8 cellular contexts compared by ENCODE assay signal in the genomic region with DNA sequence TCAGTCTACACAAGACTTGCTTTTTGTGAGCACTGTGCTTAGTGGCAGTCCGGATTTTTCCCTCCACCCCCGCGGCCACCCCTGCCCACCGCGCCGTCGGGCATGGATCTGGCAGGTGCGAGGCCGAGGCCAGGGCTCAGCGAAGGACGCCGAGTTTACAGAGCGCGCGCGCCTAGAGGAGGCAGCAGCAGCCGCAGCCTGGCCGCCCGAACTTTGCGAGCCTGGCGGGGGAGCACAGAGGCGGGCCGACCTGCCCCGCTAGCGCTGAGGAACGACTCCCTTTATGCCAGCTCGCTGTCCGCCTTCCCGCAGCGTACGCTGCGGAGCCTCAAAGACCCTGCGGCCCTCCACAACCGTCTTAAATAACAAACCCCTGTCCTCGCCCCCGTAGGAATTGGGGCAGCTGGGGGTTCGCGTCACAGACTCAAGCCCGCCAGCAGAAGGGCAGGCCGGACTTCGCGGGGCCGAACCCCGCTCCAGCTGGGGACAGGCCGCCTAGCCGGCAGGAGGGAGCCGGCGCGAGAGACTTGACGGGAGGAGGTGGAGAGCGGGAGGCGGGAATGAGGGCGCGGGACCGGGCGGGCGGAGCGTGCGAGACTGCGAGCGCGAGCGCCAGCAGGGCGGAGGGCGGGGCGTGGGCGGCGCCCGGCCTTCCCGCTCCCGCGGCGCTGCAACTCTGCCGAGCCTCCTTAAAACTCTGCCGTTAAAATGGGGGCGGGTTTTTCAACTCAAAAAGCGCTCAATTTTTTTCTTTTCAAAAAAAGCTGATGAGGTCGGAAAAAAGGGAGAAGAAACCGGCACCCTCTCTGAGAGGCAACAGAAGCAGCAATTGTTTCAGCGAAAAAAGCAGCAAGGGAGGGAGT. TPM values are rescaled to one million over a fixed set of nuclear protein-coding genes. Genes with fewer than 3 reads are reported as not detected.
DNase-seq lines count a peak whose midpoint lies in the region; TF ChIP-seq lines count a peak whose summit lies in the region.

No MANE protein-coding gene starts in this region.

- no peaks in the 10 kb centered on the region for H3K9me3 ChIP-seq in endodermal cell (ENCODE audit: control insufficient read depth, low read length)

- peaks cover 91% of the 10 kb centered on the region for H3K27me3 ChIP-seq in endodermal cell (ENCODE audit: control insufficient read depth, insufficient read depth, low read length, poor library complexity, severe bottlenecking)

- DNase-seq in CMK (ENCODE audit: low read depth) (peak; percentile 77), GM20000 (ENCODE audit: low spot score) (peak; percentile 93), HT1080 (ENCODE audit: low read depth) (peak; percentile 90), endodermal cell (peak; percentile 94), midbrain (lab: John Stamatoyannopoulos, UW) (peak; percentile 86)
- DNase-seq in NK-92 treated with Interleukin-12 subunit alpha and Interleukin-12 subunit beta, amount 100 ng/mL, for 24 hours (lab: John Stamatoyannopoulos, UW): peak; percentile 85
- DNase-seq in activated CD8-positive, alpha-beta memory T cell treated with anti-CD3 and anti-CD28 coated beads, Interleukin-2, amount 50 U/mL, for 24 hours (ENCODE audit: extremely low read depth): peak; percentile 52
- DNase-seq in stimulated activated CD8-positive, alpha-beta memory T cell treated with anti-CD3 and anti-CD28 coated beads, Interleukin-15, amount 100 ng/mL, for 48 hours (ENCODE audit: low read depth in 2 of 2): peak; percentile 72 to 80

- no peaks in the 10 kb centered on the region for H3K9me3 Mint-ChIP-seq in endodermal cell

- peaks cover 11% of the 10 kb centered on the region for H3K4me1 Mint-ChIP-seq in endodermal cell

- H3K27me3 Mint-ChIP-seq in endodermal cell (ENCODE audit: insufficient read depth): peaks cover 87% of the 10 kb centered on the region

- no peaks in the 10 kb centered on the region for H3K36me3 ChIP-seq in endodermal cell (ENCODE audit: control insufficient read depth, insufficient read depth, low read length)

- no peak overlapping the region for H3K27ac ChIP-seq in endodermal cell (ENCODE audit: low read depth, low read length)

- H3K36me3 Mint-ChIP-seq in endodermal cell (ENCODE audit: low read depth): no peaks in the 10 kb centered on the region

- 0 to 3% methylated on average over 6 to 80 of the region's 80 CpGs for WGBS in endodermal cell (ENCODE audit: insufficient coverage in 1 of 2, insufficient read length in 1 of 2), 2 experiments

- H3K9ac ChIP-seq in endodermal cell (ENCODE audit: extremely low read depth, low read length, poor library complexity, severe bottlenecking): peak overlapping the region; percentile 46

- H3K4me3 ChIP-seq in endodermal cell (ENCODE audit: low read length): peak overlapping the region; percentile 79

- TF ChIP-seq CTCF in GM20000 (IDR thresholded peaks at IDR 0.05; ENCODE audit: extremely low read depth, missing control alignments) (peak; percentile 45), endodermal cell (conservative IDR thresholded peaks at IDR 0.05) (peak; percentile 66)

- H3K4me3 Mint-ChIP-seq in endodermal cell: peak overlapping the region; percentile 52

- no peak overlapping the region for H3K27ac Mint-ChIP-seq in endodermal cell

- no peaks in the 10 kb centered on the region for H3K4me1 ChIP-seq in endodermal cell (ENCODE audit: control insufficient read depth, insufficient read depth, low read length)

RNA-seq across cellular contexts. Expression of a gene that starts 1.8 kb away (rescaled TPM):
- total RNA-seq in HT1080 (2014; rRNA removed; shearing (Covaris generic)): 42.9 and 50.4 TPM in 2 replicates
- 30.2 and 33.6 TPM in 2 replicates for polyA plus RNA-seq in HT1080 (2015; cell fraction: cytosol; rRNA removed)
- polyA plus RNA-seq in HT1080 (2015; cell fraction: nucleus; rRNA removed): 19.9 and 20.3 TPM in 2 replicates
- total RNA-seq in endodermal cell: under 1 TPM; 0.66 TPM
- 1.6 TPM for polyA plus RNA-seq in endodermal cell (2013, experiment 1 of 2)
- 1.7 TPM for polyA plus RNA-seq in endodermal cell (2013, experiment 2 of 2)

RNA-seq across cellular contexts. Expression of a gene that starts 8.2 kb away (rescaled TPM):
- 60.4 and 61.0 TPM in 2 replicates for total RNA-seq in HT1080 (2014; rRNA removed; shearing (Covaris generic))
- polyA plus RNA-seq in HT1080 (2015; cell fraction: cytosol; rRNA removed): 71.5 and 106 TPM in 2 replicates
- polyA plus RNA-seq in HT1080 (2015; cell fraction: nucleus; rRNA removed): 60.0 and 69.7 TPM in 2 replicates
- 10 to 100 TPM; 76.4 to 94.4 TPM for total RNA-seq in endodermal cell
- 66.4 TPM for polyA plus RNA-seq in endodermal cell (2013, experiment 1 of 2)
- 61.6 TPM for polyA plus RNA-seq in endodermal cell (2013, experiment 2 of 2)

Comparison
In these comparisons a context has a peak if more than half of its experiments do, and no peak if none do; other contexts are left out.
1. RNA of a gene that starts 1.8 kb away (total RNA-seq): 42.9 to 50.4 TPM in HT1080; 0.66 TPM in endodermal cell; every median in the first group is over 10 times any median in the second.
2. Peak in every context shown above with its lines, with median percentiles within 50 percentile points of each other: DNase-seq.